20 cellular contexts compared by ENCODE assay signal in the genomic region with DNA sequence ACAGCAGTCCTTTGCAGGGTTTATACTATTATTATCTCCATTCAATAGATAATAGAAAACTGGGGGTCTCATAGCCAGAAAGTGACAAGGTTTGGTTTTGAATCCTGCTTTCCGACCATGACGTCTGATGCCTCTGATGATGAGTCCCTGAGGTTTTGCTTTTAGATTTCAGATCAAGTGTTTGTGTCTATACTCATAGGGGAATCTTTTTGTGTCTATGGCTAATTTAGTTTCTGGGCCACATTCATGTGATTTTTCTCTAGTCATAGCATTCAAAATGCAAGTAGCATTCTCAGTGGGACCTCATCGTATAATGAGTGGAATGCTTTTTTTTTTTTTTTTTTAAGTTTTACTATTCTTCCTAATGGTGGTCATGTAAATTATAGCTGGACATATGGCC.
DNase-seq lines count a peak whose midpoint lies in the region; ATAC-seq and TF ChIP-seq lines count a peak whose summit lies in the region.
"Had no signal": no experiment of that assay in that cellular context is flagged by ENCODE, and none has a peak within 500 bp of the region (broad histone marks: within the 10 kb centered on the region; RNA-seq: fewer than 3 reads in every experiment).

No MANE protein-coding gene starts in this region.

- TF ChIP-seq POLR2A in breast epithelium (IDR thresholded peaks at IDR 0.05) = no peak

- no peak for TF ChIP-seq CTCF in CD4-positive, alpha-beta T cell (IDR thresholded peaks at IDR 0.05)
- TF ChIP-seq CTCF in brain (conservative IDR thresholded peaks at IDR 0.05) = no peak
- TF ChIP-seq CTCF in breast epithelium (IDR thresholded peaks at IDR 0.05) = no peak

- intact Hi-C loops in CD4-positive, alpha-beta T cell (cut with DNase I, micrococcal nuclease) = no loop called here
- intact Hi-C loops in breast epithelium (cut with DNase I; ENCODE audit: low total_unique reads) = no loop called here

- peaks cover 35% of the 10 kb centered on the region for H3K4me1 ChIP-seq in CD4-positive, CD25-positive, alpha-beta regulatory T cell (ENCODE audit: control insufficient read depth, insufficient read depth, low read length, poor library complexity, severe bottlenecking)
- H3K4me1 ChIP-seq in breast epithelium = no peaks in the 10 kb centered on the region
- H3K4me1 ChIP-seq: thyroid gland had no signal

- H3K36me3 Mint-ChIP-seq in CD4-positive, CD25-positive, alpha-beta regulatory T cell = peaks cover 28% of the 10 kb centered on the region
- peaks cover 83% of the 10 kb centered on the region for H3K36me3 Mint-ChIP-seq in CD4-positive, alpha-beta T cell (ENCODE audit: low read depth)
- peaks cover 62% of the 10 kb centered on the region for H3K36me3 Mint-ChIP-seq in brain

- no peak overlapping the region for H3K4me3 ChIP-seq in CD4-positive, CD25-positive, alpha-beta regulatory T cell (ENCODE audit: low read depth, low read length)
- H3K4me3 ChIP-seq in breast epithelium = no peak overlapping the region
- H3K4me3 ChIP-seq: MG63, pancreas, sigmoid colon, thyroid gland had no signal

- CTCF ChIA-PET in CD4-positive, alpha-beta T cell (lab: Charles Lee) = interaction anchor here (1.3 kb wide), 1 partner anchor 98 kb away, joined by 3 read pairs; no protein-coding TSS in a partner anchor

- H3K27ac Mint-ChIP-seq in CD4-positive, CD25-positive, alpha-beta regulatory T cell = peak overlapping the region; percentile 56 to 89 (median 64)
- peak overlapping the region; percentile 92 for H3K27ac Mint-ChIP-seq in CD4-positive, alpha-beta T cell
- peak overlapping the region; percentile 6 to 87 (median 29) for H3K27ac Mint-ChIP-seq in brain
- H3K27ac Mint-ChIP-seq: B cell had no signal

- peaks cover 35% of the 10 kb centered on the region for H3K36me3 ChIP-seq in CD4-positive, CD25-positive, alpha-beta regulatory T cell (ENCODE audit: control insufficient read depth, insufficient read depth, low read length)
- no peaks in the 10 kb centered on the region for H3K36me3 ChIP-seq in breast epithelium
- H3K36me3 ChIP-seq: MG63, pancreas, thyroid gland had no signal

- no peaks in the 10 kb centered on the region for H3K9me3 Mint-ChIP-seq in CD4-positive, CD25-positive, alpha-beta regulatory T cell
- no peaks in the 10 kb centered on the region for H3K9me3 Mint-ChIP-seq in CD4-positive, alpha-beta T cell
- no peaks in the 10 kb centered on the region for H3K9me3 Mint-ChIP-seq in brain
- H3K9me3 Mint-ChIP-seq: naive B cell had no signal

- no peak for ATAC-seq in CD4-positive, CD25-positive, alpha-beta regulatory T cell (ENCODE audit: low read depth in 2 of 2)
- ATAC-seq in CD4-positive, alpha-beta T cell (ENCODE audit: poor library complexity) = no peak
- ATAC-seq in HG02870 (IDR thresholded peaks at IDR 0.05; ENCODE audit: unreplicated experiment) = peak; percentile 54
- ATAC-seq in GM21717 (IDR thresholded peaks at IDR 0.05; ENCODE audit: unreplicated experiment) = no peak
- ATAC-seq: pancreas had no signal

- H3K27ac ChIP-seq in CD4-positive, CD25-positive, alpha-beta regulatory T cell (ENCODE audit: insufficient read depth, low read length, poor library complexity, severe bottlenecking) = no peak overlapping the region
- H3K27ac ChIP-seq in CD4-positive, alpha-beta T cell (ENCODE audit: low read depth, low read length) = no peak overlapping the region
- no peak overlapping the region for H3K27ac ChIP-seq in breast epithelium
- H3K27ac ChIP-seq: pancreas, sigmoid colon, thyroid gland had no signal

- no peaks in the 10 kb centered on the region for H3K9me3 ChIP-seq in CD4-positive, CD25-positive, alpha-beta regulatory T cell (ENCODE audit: control insufficient read depth in 2 of 2, low read length in 2 of 2)
- H3K9me3 ChIP-seq in CD4-positive, alpha-beta T cell (ENCODE audit: control insufficient read depth, low read length) = no peaks in the 10 kb centered on the region
- H3K9me3 ChIP-seq in breast epithelium = no peaks in the 10 kb centered on the region
- H3K9me3 ChIP-seq: MG63, pancreas, sigmoid colon, thyroid gland had no signal

- H3K4me3 Mint-ChIP-seq in CD4-positive, CD25-positive, alpha-beta regulatory T cell = peak overlapping the region in 1 of 4 donors; percentile 39
- no peak overlapping the region for H3K4me3 Mint-ChIP-seq in CD4-positive, alpha-beta T cell
- no peak overlapping the region for H3K4me3 Mint-ChIP-seq in brain
- H3K4me3 Mint-ChIP-seq: B cell, naive B cell had no signal

- POLR2A ChIA-PET in CD4-positive, alpha-beta T cell (lab: Charles Lee) = no interaction called here

- H3K4me1 Mint-ChIP-seq in CD4-positive, CD25-positive, alpha-beta regulatory T cell = peaks cover 38 to 84% (median 68%) of the 10 kb centered on the region in 4 donors
- H3K4me1 Mint-ChIP-seq in CD4-positive, alpha-beta T cell (ENCODE audit: low read depth) = peaks cover 81% of the 10 kb centered on the region
- peaks cover 57% of the 10 kb centered on the region for H3K4me1 Mint-ChIP-seq in brain

- DNase-seq in CD4-positive, CD25-positive, alpha-beta regulatory T cell = no peak
- no peak for DNase-seq in CD4-positive, alpha-beta T cell
- DNase-seq in breast epithelium (ENCODE audit: low spot score in 2 of 2) = no peak
- no peak for DNase-seq in GOT3 (lab: John Stamatoyannopoulos, UW)
- DNase-seq in NCI-H1694 (lab: John Stamatoyannopoulos, UW) = no peak
- DNase-seq: activated gamma-delta T cell; H7; islet precursor cell; MG63; naive B cell; NCI-H446; NK-92 treated with Interleukin-12 subunit alpha and Interleukin-12 subunit beta, amount 100 ng/mL, for 24 hours; pancreas; RPMI8226; sigmoid colon; thyroid gland had no signal

- peaks cover 4% of the 10 kb centered on the region for H3K27me3 Mint-ChIP-seq in CD4-positive, CD25-positive, alpha-beta regulatory T cell
- no peaks in the 10 kb centered on the region for H3K27me3 Mint-ChIP-seq in CD4-positive, alpha-beta T cell
- no peaks in the 10 kb centered on the region for H3K27me3 Mint-ChIP-seq in brain
- H3K27me3 Mint-ChIP-seq: B cell, naive B cell had no signal

- H3K27me3 ChIP-seq in CD4-positive, CD25-positive, alpha-beta regulatory T cell (ENCODE audit: control insufficient read depth, insufficient read depth, low read length) = no peaks in the 10 kb centered on the region
- H3K27me3 ChIP-seq in CD4-positive, alpha-beta T cell (ENCODE audit: control insufficient read depth, insufficient read depth, low read length) = no peaks in the 10 kb centered on the region
- H3K27me3 ChIP-seq in breast epithelium = no peaks in the 10 kb centered on the region
- H3K27me3 ChIP-seq: MG63, pancreas, sigmoid colon, thyroid gland had no signal

Comparison
In these comparisons a context has a peak if more than half of its experiments do, and no peak if none do; other contexts are left out.
1. H3K27ac Mint-ChIP-seq: peak in every context shown above with its lines; median percentile 92 in CD4-positive, alpha-beta T cell; 64 in CD4-positive, CD25-positive, alpha-beta regulatory T cell; 29 in brain.